42 cellular contexts compared by ENCODE assay signal in the genomic region with DNA sequence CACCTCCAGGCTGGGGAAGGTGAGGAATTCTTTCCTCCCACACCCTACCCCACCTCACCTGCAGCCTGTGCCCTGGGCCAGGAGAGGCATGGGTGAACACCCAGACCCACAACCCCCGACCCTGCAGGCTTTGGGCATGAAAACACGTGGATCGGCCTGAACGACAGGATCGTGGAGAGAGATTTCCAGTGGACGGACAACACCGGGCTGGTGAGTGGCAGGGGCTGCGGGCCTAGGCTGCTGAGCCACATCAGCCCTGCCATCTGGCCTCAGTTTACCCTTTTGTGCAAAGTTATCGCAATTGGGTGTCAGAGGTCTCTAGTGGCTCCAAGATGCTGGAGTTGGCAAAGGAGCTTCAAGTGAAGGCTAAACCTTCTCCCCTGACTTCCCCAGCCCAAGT. TPM values are rescaled to one million over a fixed set of nuclear protein-coding genes. Genes with fewer than 3 reads are reported as not detected.
"Had no signal": no experiment of that assay in that cellular context is flagged by ENCODE, and none has a peak within 500 bp of the region (broad histone marks: within the 10 kb centered on the region; RNA-seq: fewer than 3 reads in every experiment).

No MANE protein-coding gene starts in this region.

- H3K4me1 Mint-ChIP-seq: activated naive CD4-positive, alpha-beta T cell treated with anti-CD3 and anti-CD28 coated beads, Interleukin-2, amount 10 ng/mL, durations not matched to agents 7 days and 5 days; activated naive CD4-positive, alpha-beta T cell treated with anti-CD3 and anti-CD28 coated beads, Interleukin-2, amount 50 U/mL, for 24 hours; activated naive CD8-positive, alpha-beta T cell treated with anti-CD3 and anti-CD28 coated beads for 36 hours; activated naive CD8-positive, alpha-beta T cell treated with anti-CD3 and anti-CD28 coated beads, Interleukin-2, amount 10 ng/mL, durations not matched to agents 7 days and 5 days; activated naive CD8-positive, alpha-beta T cell treated with anti-CD3 and anti-CD28 coated beads, Interleukin-2, amount 50 U/mL, for 24 hours; activated T-helper 17 cell treated with anti-CD3 and anti-CD28 coated beads, Interleukin-2, amount 50 U/mL, for 72 hours; brain; central memory CD8-positive, alpha-beta T cell had no signal

- H3K36me3 Mint-ChIP-seq: activated naive CD4-positive, alpha-beta T cell treated with anti-CD3 and anti-CD28 coated beads, Interleukin-2, amount 10 ng/mL, durations not matched to agents 7 days and 5 days; activated naive CD4-positive, alpha-beta T cell treated with anti-CD3 and anti-CD28 coated beads, Interleukin-2, amount 50 U/mL, for 24 hours; activated naive CD8-positive, alpha-beta T cell treated with anti-CD3 and anti-CD28 coated beads for 36 hours; activated naive CD8-positive, alpha-beta T cell treated with anti-CD3 and anti-CD28 coated beads, Interleukin-2, amount 10 ng/mL, durations not matched to agents 7 days and 5 days had no signal

- H3K27me3 Mint-ChIP-seq: activated naive CD8-positive, alpha-beta T cell treated with anti-CD3 and anti-CD28 coated beads, Interleukin-2, amount 10 ng/mL, durations not matched to agents 7 days and 5 days had no signal

- H3K4me3 Mint-ChIP-seq: activated naive CD4-positive, alpha-beta T cell treated with anti-CD3 and anti-CD28 coated beads for 36 hours; activated naive CD4-positive, alpha-beta T cell treated with anti-CD3 and anti-CD28 coated beads, Interleukin-2, amount 10 ng/mL, durations not matched to agents 7 days and 5 days; activated naive CD4-positive, alpha-beta T cell treated with anti-CD3 and anti-CD28 coated beads, Interleukin-2, amount 50 U/mL, for 24 hours; activated naive CD8-positive, alpha-beta T cell; activated naive CD8-positive, alpha-beta T cell treated with anti-CD3 and anti-CD28 coated beads for 36 hours; activated naive CD8-positive, alpha-beta T cell treated with anti-CD3 and anti-CD28 coated beads, Interleukin-2, amount 10 ng/mL, durations not matched to agents 7 days and 5 days; activated naive CD8-positive, alpha-beta T cell treated with anti-CD3 and anti-CD28 coated beads, Interleukin-2, amount 50 U/mL, for 24 hours; activated T-cell treated with anti-CD3 and anti-CD28 coated beads, Interleukin-2, amount 50 U/mL, for 24 hours; activated T-cell treated with anti-CD3 and anti-CD28 coated beads, Interleukin-2, amount 50 U/mL, for 4 hours; activated T-cell treated with anti-CD3 and anti-CD28 coated beads, Interleukin-2, amount 50 U/mL, for 72 hours; activated T-helper 1 cell treated with anti-CD3 and anti-CD28 coated beads, Interleukin-12 subunit alpha, Interleukin-12 subunit beta, Interleukin-2, Interleukin-4 antibody, amounts not matched to agents 30 ng/mL and 10 ng/mL and 1 ng/mL, durations not matched to agents 14 hours and 24 hours and 36 hours; activated T-helper 17 cell treated with anti-CD3 and anti-CD28 coated beads, Interleukin-2, amount 50 U/mL, for 72 hours; brain; central memory CD8-positive, alpha-beta T cell had no signal

- H3K4me1 ChIP-seq: adrenal gland, ascending aorta, body of pancreas, breast epithelium had no signal

- H3K36me3 ChIP-seq: adrenal gland, ascending aorta, brain microvascular endothelial cell, breast epithelium, cardiac muscle cell had no signal

- H3K27ac ChIP-seq: adrenal gland, ascending aorta, body of pancreas, brain microvascular endothelial cell, breast epithelium, cardiac muscle cell had no signal

- H3K27ac Mint-ChIP-seq: activated naive CD4-positive, alpha-beta T cell treated with anti-CD3 and anti-CD28 coated beads for 36 hours; activated naive CD4-positive, alpha-beta T cell treated with anti-CD3 and anti-CD28 coated beads, Interleukin-2, amount 10 ng/mL, durations not matched to agents 7 days and 5 days; activated naive CD4-positive, alpha-beta T cell treated with anti-CD3 and anti-CD28 coated beads, Interleukin-2, amount 50 U/mL, for 24 hours; activated naive CD4-positive, alpha-beta T cell treated with anti-CD3 and anti-CD28 coated beads, Interleukin-2, amount 50 U/mL, for 72 hours; activated naive CD8-positive, alpha-beta T cell; activated naive CD8-positive, alpha-beta T cell treated with anti-CD3 and anti-CD28 coated beads for 36 hours; activated naive CD8-positive, alpha-beta T cell treated with anti-CD3 and anti-CD28 coated beads, Interleukin-2, amount 10 ng/mL, durations not matched to agents 7 days and 5 days; activated naive CD8-positive, alpha-beta T cell treated with anti-CD3 and anti-CD28 coated beads, Interleukin-2, amount 50 U/mL, for 24 hours; activated T-cell treated with anti-CD3 and anti-CD28 coated beads, Interleukin-2, amount 50 U/mL, for 24 hours; activated T-cell treated with anti-CD3 and anti-CD28 coated beads, Interleukin-2, amount 50 U/mL, for 72 hours; activated T-helper 1 cell treated with anti-CD3 and anti-CD28 coated beads, Interleukin-12 subunit alpha, Interleukin-12 subunit beta, Interleukin-2, Interleukin-4 antibody, amounts not matched to agents 30 ng/mL and 10 ng/mL and 1 ng/mL, durations not matched to agents 14 hours and 24 hours and 36 hours; activated T-helper 17 cell treated with anti-CD3 and anti-CD28 coated beads, Interleukin-2, amount 50 U/mL, for 72 hours; activated T-helper 2 cell treated with anti-CD3 and anti-CD28 coated beads, Interferon-gamma antibody, Interleukin-2, Interleukin-4, amounts not matched to agents 10 μg/mL and 5 μg/mL and 100 μg/mL, durations not matched to agents 14 hours and 24 hours and 36 hours had no signal

- H3K9me3 Mint-ChIP-seq: activated naive CD4-positive, alpha-beta T cell treated with anti-CD3 and anti-CD28 coated beads, Interleukin-2, amount 50 U/mL, for 24 hours had no signal

- H3K9me3 ChIP-seq: adrenal gland, body of pancreas had no signal

- H3K27me3 ChIP-seq: brain microvascular endothelial cell, cardiac muscle cell had no signal

- DNase-seq: activated effector memory CD4-positive, alpha-beta T cell treated with anti-CD3 and anti-CD28 coated beads, Interleukin-2, amount 50 U/mL, for 16 hours; activated effector memory CD4-positive, alpha-beta T cell treated with Interleukin-2 at 50 U/mL for 16 hours; activated gamma-delta T cell; activated gamma-delta T cell treated with Interleukin-2 at 50 U/mL for 16 hours; activated naive CD4-positive, alpha-beta T cell; activated naive CD4-positive, alpha-beta T cell treated with anti-CD3 and anti-CD28 coated beads for 36 hours; activated naive CD4-positive, alpha-beta T cell treated with anti-CD3 and anti-CD28 coated beads, Interleukin-2, amount 10 ng/mL, durations not matched to agents 7 days and 5 days; activated naive CD4-positive, alpha-beta T cell treated with anti-CD3 and anti-CD28 coated beads, Interleukin-2, amount 50 U/mL, for 16 hours; activated naive CD4-positive, alpha-beta T cell treated with Interleukin-2 at 50 U/mL for 16 hours; activated naive CD8-positive, alpha-beta T cell treated with anti-CD3 and anti-CD28 coated beads for 36 hours; activated naive CD8-positive, alpha-beta T cell treated with anti-CD3 and anti-CD28 coated beads, Interleukin-2, amount 10 ng/mL, durations not matched to agents 7 days and 5 days; activated naive CD8-positive, alpha-beta T cell treated with anti-CD3 and anti-CD28 coated beads, Interleukin-2, amount 50 U/mL, for 24 hours; activated T-cell treated with anti-CD3 and anti-CD28 coated beads, Interleukin-2, amount 50 U/mL, for 1 hour; activated T-cell treated with anti-CD3 and anti-CD28 coated beads, Interleukin-2, amount 50 U/mL, for 24 hours; activated T-cell treated with anti-CD3 and anti-CD28 coated beads, Interleukin-2, amount 50 U/mL, for 4 hours; activated T-cell treated with anti-CD3 and anti-CD28 coated beads, Interleukin-2, amount 50 U/mL, for 48 hours; activated T-cell treated with anti-CD3 and anti-CD28 coated beads, Interleukin-2, amount 50 U/mL, for 72 hours; adrenal gland; amniotic stem cell; amygdala; anterior cingulate cortex; aorta; body of pancreas; brain microvascular endothelial cell; central memory CD4-positive, alpha-beta T cell; cerebellar nuclear complex had no signal

- FAIRE-seq: astrocyte, bronchial epithelial cell had no signal

- H3K4me3 ChIP-seq: adrenal gland, ascending aorta, body of pancreas, breast epithelium, cardiac muscle cell had no signal

RNA-seq across cellular contexts. Expression of a gene that starts 28.7 kb away (rescaled TPM):
- total RNA-seq: activated naive CD4-positive, alpha-beta T cell treated with anti-CD3 and anti-CD28 coated beads for 36 hours; activated naive CD4-positive, alpha-beta T cell treated with anti-CD3 and anti-CD28 coated beads, Interleukin-2, amount 50 U/mL, for 72 hours; activated naive CD8-positive, alpha-beta T cell treated with anti-CD3 and anti-CD28 coated beads for 36 hours; activated naive CD8-positive, alpha-beta T cell treated with anti-CD3 and anti-CD28 coated beads, Interleukin-2, amount 10 ng/mL, durations not matched to agents 7 days and 5 days; activated T-helper 1 cell treated with anti-CD3 and anti-CD28 coated beads, Interleukin-12 subunit alpha, Interleukin-12 subunit beta, Interleukin-2, Interleukin-4 antibody, amounts not matched to agents 30 ng/mL and 10 ng/mL and 1 ng/mL, durations not matched to agents 14 hours and 24 hours and 36 hours; activated T-helper 17 cell treated with anti-CD3 and anti-CD28 coated beads, Interleukin-2, amount 50 U/mL, for 72 hours; activated T-helper 2 cell treated with anti-CD3 and anti-CD28 coated beads, Interferon-gamma antibody, Interleukin-2, Interleukin-4, amounts not matched to agents 10 μg/mL and 5 μg/mL and 100 μg/mL, durations not matched to agents 14 hours and 24 hours and 36 hours; aorta; ascending aorta; body of pancreas; breast epithelium; bronchial epithelial cell; cardiac septum; chondrocyte had no signal
- polyA plus RNA-seq: aorta, cardiac muscle cell had no signal

RNA-seq across cellular contexts. Expression of a gene that starts 32.6 kb away (rescaled TPM):
- total RNA-seq: activated naive CD4-positive, alpha-beta T cell treated with anti-CD3 and anti-CD28 coated beads for 36 hours; activated naive CD4-positive, alpha-beta T cell treated with anti-CD3 and anti-CD28 coated beads, Interleukin-2, amount 50 U/mL, for 72 hours; activated naive CD8-positive, alpha-beta T cell treated with anti-CD3 and anti-CD28 coated beads for 36 hours; activated naive CD8-positive, alpha-beta T cell treated with anti-CD3 and anti-CD28 coated beads, Interleukin-2, amount 10 ng/mL, durations not matched to agents 7 days and 5 days; activated T-cell treated with anti-CD3 and anti-CD28 coated beads, Interleukin-2, amount 50 U/mL, for 4 hours; activated T-cell treated with anti-CD3 and anti-CD28 coated beads, Interleukin-2, amount 50 U/mL, for 72 hours; activated T-helper 1 cell treated with anti-CD3 and anti-CD28 coated beads, Interleukin-12 subunit alpha, Interleukin-12 subunit beta, Interleukin-2, Interleukin-4 antibody, amounts not matched to agents 30 ng/mL and 10 ng/mL and 1 ng/mL, durations not matched to agents 14 hours and 24 hours and 36 hours; activated T-helper 17 cell treated with anti-CD3 and anti-CD28 coated beads, Interleukin-2, amount 50 U/mL, for 72 hours; activated T-helper 2 cell treated with anti-CD3 and anti-CD28 coated beads, Interferon-gamma antibody, Interleukin-2, Interleukin-4, amounts not matched to agents 10 μg/mL and 5 μg/mL and 100 μg/mL, durations not matched to agents 14 hours and 24 hours and 36 hours; body of pancreas; bronchial epithelial cell; cerebellum had no signal
